27 cellular contexts compared by ENCODE assay signal in the genomic region with DNA sequence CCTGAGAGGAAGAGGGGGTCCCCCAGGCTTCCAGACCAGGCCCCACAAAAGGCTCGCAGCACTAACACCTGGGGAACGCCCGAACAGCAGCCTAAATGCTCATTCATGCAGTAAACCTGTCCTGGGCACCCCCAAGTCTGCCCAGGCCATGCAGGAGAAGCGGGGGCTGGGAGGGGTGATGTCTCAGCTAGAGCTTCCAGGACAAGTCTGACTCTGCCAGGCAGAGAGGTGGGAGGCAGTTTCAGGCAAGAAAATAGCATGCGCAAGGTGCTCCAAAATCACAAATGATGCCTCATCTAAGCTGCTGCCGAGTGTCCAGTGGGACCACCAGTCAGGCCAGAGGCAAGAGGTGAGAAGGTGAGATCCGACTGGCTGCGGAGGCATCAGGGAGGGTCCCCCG. TPM values are rescaled to one million over a fixed set of nuclear protein-coding genes. Genes with fewer than 3 reads are reported as not detected.
"Had no signal": no experiment of that assay in that cellular context is flagged by ENCODE, and none has a peak within 500 bp of the region (broad histone marks: within the 10 kb centered on the region; RNA-seq: fewer than 3 reads in every experiment).

No MANE protein-coding gene starts in this region.

- H3K79me2 ChIP-seq: parathyroid adenoma had no signal

- H3K4me3 ChIP-seq: esophagus muscularis mucosa, gastrocnemius medialis, left ventricle myocardium inferior, lower lobe of right lung, prostate gland, right lobe of liver, testis, transverse colon had no signal

- ATAC-seq: effector memory CD8-positive, alpha-beta T cell; left cardiac atrium; lower lobe of right lung; natural killer cell; stimulated activated effector memory CD8-positive, alpha-beta T cell treated with anti-CD3 and anti-CD28 coated beads, Interleukin-12 subunit alpha, Interleukin-12 subunit beta, amount 100 ng/mL, for 72 hours; stimulated activated naive CD8-positive, alpha-beta T cell treated with anti-CD3 and anti-CD28 coated beads, Interleukin-15, amount 100 ng/mL, for 72 hours had no signal

- H3K4me1 ChIP-seq: esophagus muscularis mucosa, lower lobe of right lung, parathyroid adenoma, prostate gland, right lobe of liver, testis had no signal

- H3K4me1 Mint-ChIP-seq: memory B cell; natural killer cell; neural crest cell; stimulated activated effector memory CD8-positive, alpha-beta T cell treated with anti-CD3 and anti-CD28 coated beads, Interleukin-12 subunit alpha, Interleukin-12 subunit beta, amount 100 ng/mL, for 72 hours; stimulated activated naive CD8-positive, alpha-beta T cell treated with anti-CD3 and anti-CD28 coated beads, Interleukin-15, amount 100 ng/mL, for 72 hours had no signal

- H3K36me3 ChIP-seq: prostate gland, right lobe of liver, transverse colon had no signal

- H3K9ac ChIP-seq: parathyroid adenoma had no signal

- H2AFZ ChIP-seq: parathyroid adenoma had no signal

- H3K27ac Mint-ChIP-seq: dendritic cell treated with granulocyte-macrophage colony-stimulating factor and Interleukin-4, amounts not matched to agents 40 ng/mL and 50 ng/mL, for 4 days; effector memory CD8-positive, alpha-beta T cell; memory B cell; mesothelial cell of epicardium; natural killer cell; stimulated activated effector memory CD8-positive, alpha-beta T cell treated with anti-CD3 and anti-CD28 coated beads, Interleukin-12 subunit alpha, Interleukin-12 subunit beta, amount 100 ng/mL, for 72 hours had no signal

- H3K27me3 ChIP-seq: esophagus muscularis mucosa, gastrocnemius medialis, right lobe of liver, testis, transverse colon had no signal

- H3K27me3 Mint-ChIP-seq: effector memory CD8-positive, alpha-beta T cell; memory B cell; stimulated activated naive CD8-positive, alpha-beta T cell treated with anti-CD3 and anti-CD28 coated beads, Interleukin-15, amount 100 ng/mL, for 72 hours had no signal

- H3K27ac ChIP-seq: epithelial cell of prostate, esophagus muscularis mucosa, left ventricle myocardium inferior, lower lobe of right lung, parathyroid adenoma, prostate gland, right lobe of liver, testis, transverse colon had no signal

- H3K4me3 Mint-ChIP-seq: dendritic cell treated with granulocyte-macrophage colony-stimulating factor and Interleukin-4, amounts not matched to agents 40 ng/mL and 50 ng/mL, for 4 days; effector memory CD8-positive, alpha-beta T cell; memory B cell; mesothelial cell of epicardium; natural killer cell; neural crest cell; stimulated activated effector memory CD8-positive, alpha-beta T cell treated with anti-CD3 and anti-CD28 coated beads, Interleukin-12 subunit alpha, Interleukin-12 subunit beta, amount 100 ng/mL, for 72 hours; stimulated activated naive CD8-positive, alpha-beta T cell treated with anti-CD3 and anti-CD28 coated beads, Interleukin-15, amount 100 ng/mL, for 72 hours had no signal

- DNase-seq: effector memory CD8-positive, alpha-beta T cell; kidney; left cardiac atrium; lower lobe of right lung; natural killer cell; occipital lobe; right lobe of liver; stimulated activated CD4-positive, alpha-beta T cell treated with anti-CD3 and anti-CD28 coated beads, Interleukin-4, amount 100 ng/mL, for 1 hour; stimulated activated CD8-positive, alpha-beta memory T cell treated with anti-CD3 and anti-CD28 coated beads, Interleukin-4, amount 100 ng/mL, for 48 hours; stimulated activated naive CD8-positive, alpha-beta T cell treated with anti-CD3 and anti-CD28 coated beads, Interleukin-15, amount 100 ng/mL, for 72 hours; testis had no signal

- H3K9me3 ChIP-seq: esophagus muscularis mucosa, gastrocnemius medialis, left ventricle myocardium inferior, lower lobe of right lung, prostate gland, right lobe of liver, testis, transverse colon had no signal

- H3K9me3 Mint-ChIP-seq: dendritic cell treated with granulocyte-macrophage colony-stimulating factor and Interleukin-4, amounts not matched to agents 40 ng/mL and 50 ng/mL, for 4 days; effector memory CD8-positive, alpha-beta T cell; memory B cell; mesothelial cell of epicardium; natural killer cell; neural crest cell; stimulated activated effector memory CD8-positive, alpha-beta T cell treated with anti-CD3 and anti-CD28 coated beads, Interleukin-12 subunit alpha, Interleukin-12 subunit beta, amount 100 ng/mL, for 72 hours; stimulated activated naive CD8-positive, alpha-beta T cell treated with anti-CD3 and anti-CD28 coated beads, Interleukin-15, amount 100 ng/mL, for 72 hours had no signal

- H3K36me3 Mint-ChIP-seq: natural killer cell had no signal

RNA-seq across cellular contexts. Expression of gene CABP7, which starts 14.6 kb away (rescaled TPM):
- total RNA-seq: fibroblast of villous mesenchyme, gastrocnemius medialis, left cardiac atrium, left ventricle myocardium inferior, lower lobe of right lung, mesothelial cell of epicardium, mucosa of gallbladder, neural crest cell, right lobe of liver, subcutaneous adipose tissue, transverse colon, ureter had no signal
